In genomic region chr19:1467512-1468273, GRCh38 we compare ENCODE assay signal across 22 cellular contexts. TPM values are rescaled to one million over a fixed set of nuclear protein-coding genes. Genes with fewer than 3 reads are reported as not detected.
DNase-seq lines count a peak whose midpoint lies in the region; ATAC-seq, FAIRE-seq and TF ChIP-seq lines count a peak whose summit lies in the region.
"Had no signal": no experiment of that assay in that cellular context is flagged by ENCODE, and none has a peak within 500 bp of the region (broad histone marks: within the 10 kb centered on the region; RNA-seq: fewer than 3 reads in every experiment).

No MANE protein-coding gene starts in this region.

- H3K36me3 Mint-ChIP-seq in WTC11 (no peaks in the 10 kb centered on the region), HFFc6 (ENCODE audit: low read depth) (no peaks in the 10 kb centered on the region)
- no peaks in the 10 kb centered on the region for H3K36me3 Mint-ChIP-seq in stimulated activated memory B cell treated with anti-CD40 and anti-IgM and Interleukin-4, amounts not matched to agents 10 μg/mL and 1 μg/mL and 100 μg/mL, for 72 hours
- H3K36me3 Mint-ChIP-seq: IgD-negative memory B cell had no signal

- H3K9me3 ChIP-seq in keratinocyte (ENCODE audit: control insufficient read depth, low read depth, low read length), result no peaks in the 10 kb centered on the region
- H3K9me3 ChIP-seq: gastroesophageal sphincter, upper lobe of left lung had no signal

- peaks cover 80% of the 10 kb centered on the region for H3K27me3 Mint-ChIP-seq in WTC11 (ENCODE audit: low read depth)
- peaks cover 8% of the 10 kb centered on the region for H3K27me3 Mint-ChIP-seq in stimulated activated memory B cell treated with anti-CD40 and anti-IgM and Interleukin-4, amounts not matched to agents 10 μg/mL and 1 μg/mL and 100 μg/mL, for 72 hours
- peaks cover 6% of the 10 kb centered on the region for H3K27me3 Mint-ChIP-seq in HFFc6 (ENCODE audit: insufficient read depth)

- POLR2A ChIA-PET in WTC11 (lab: Charles Lee), result no interaction called here

- peak; percentile 61 for DNase-seq in Right ventricle myocardium inferior (ENCODE audit: missing footprints)
- DNase-seq in Right ventricle myocardium superior, result no peak
- peak; percentile 44 for DNase-seq in WTC11 (ENCODE audit: low spot score)
- no peak for DNase-seq in keratinocyte (ENCODE audit: low read depth, low spot score)
- DNase-seq in HFFc6, result no peak
- no peak for DNase-seq in NCI-H2029 (lab: John Stamatoyannopoulos, UW)
- no peak for DNase-seq in NCI-H146 (lab: John Stamatoyannopoulos, UW)
- DNase-seq: activated CD4-positive, alpha-beta T cell treated with anti-CD3 and anti-CD28 coated beads, Interleukin-2, amount 50 U/mL, for 4 hours; cerebellar nuclear complex; COR-L47; midbrain; NCI-H1048; small intestine; stimulated activated naive CD4-positive, alpha-beta T cell treated with Interleukin-2 at 50 U/mL for 16 hours; T1000 had no signal

- H2AFZ ChIP-seq in keratinocyte (ENCODE audit: control insufficient read depth, low read length), result no peak overlapping the region

- peaks cover 4% of the 10 kb centered on the region for H3K9me1 ChIP-seq in keratinocyte (ENCODE audit: control insufficient read depth, extremely low read depth, insufficient read depth, low read length)

- H3K36me3 ChIP-seq in keratinocyte (ENCODE audit: control insufficient read depth in 2 of 2, extremely low read depth in 1 of 2, insufficient read depth in 2 of 2, low read length in 2 of 2), result no peaks in the 10 kb centered on the region
- H3K36me3 ChIP-seq: upper lobe of left lung had no signal

- TF ChIP-seq CTCF in WTC11 (IDR thresholded peaks at IDR 0.05) (no peak), keratinocyte (optimal IDR thresholded peaks at IDR 0.05 in 1 of 3, IDR thresholded peaks at IDR 0.05 in 1 of 3, conservative IDR thresholded peaks at IDR 0.05 in 1 of 3; ENCODE audit: extremely low read depth in 1 of 3, insufficient read depth in 2 of 3, low read length in 3 of 3) (no peak), HFFc6 (IDR thresholded peaks at IDR 0.05) (no peak)

- ATAC-seq in Right ventricle myocardium inferior, result no peak
- ATAC-seq in Right ventricle myocardium superior (ENCODE audit: poor library complexity), result no peak
- no peak for ATAC-seq in WTC11
- no peak for ATAC-seq in stimulated activated memory B cell treated with anti-CD40 and anti-IgM and Interleukin-4, amounts not matched to agents 10 μg/mL and 1 μg/mL and 100 μg/mL, for 72 hours
- ATAC-seq: gastroesophageal sphincter had no signal

- peaks cover 12% of the 10 kb centered on the region for H4K20me1 ChIP-seq in keratinocyte (ENCODE audit: control insufficient read depth, extremely low read depth, insufficient read depth, low read length)

- peaks cover 2% of the 10 kb centered on the region; the same call in 1 of the 2 replicates for H3K4me1 Mint-ChIP-seq in WTC11
- H3K4me1 Mint-ChIP-seq in stimulated activated memory B cell treated with anti-CD40 and anti-IgM and Interleukin-4, amounts not matched to agents 10 μg/mL and 1 μg/mL and 100 μg/mL, for 72 hours, result peaks cover 22% of the 10 kb centered on the region
- no peaks in the 10 kb centered on the region for H3K4me1 Mint-ChIP-seq in HFFc6 (ENCODE audit: low read depth)

- FAIRE-seq in keratinocyte (lab: Jason Lieb, UNC), result no peak
- FAIRE-seq: G401.6, small intestine had no signal

- peak overlapping the region; percentile 22 for H3K4me2 ChIP-seq in keratinocyte (ENCODE audit: control insufficient read depth, extremely low read depth, insufficient read depth, low read depth, low read length)

- H3K4me3 Mint-ChIP-seq in WTC11 (no peak overlapping the region), HFFc6 (no peak overlapping the region)
- peak overlapping the region; percentile 21 for H3K4me3 Mint-ChIP-seq in stimulated activated memory B cell treated with anti-CD40 and anti-IgM and Interleukin-4, amounts not matched to agents 10 μg/mL and 1 μg/mL and 100 μg/mL, for 72 hours
- H3K4me3 Mint-ChIP-seq: activated T-helper 1 cell treated with anti-CD3 and anti-CD28 coated beads, Interleukin-12 subunit alpha, Interleukin-12 subunit beta, Interleukin-2, Interleukin-4 antibody, amounts not matched to agents 30 ng/mL and 10 ng/mL and 1 ng/mL, durations not matched to agents 14 hours and 24 hours and 36 hours had no signal

- peaks cover 61% of the 10 kb centered on the region for H3K27me3 ChIP-seq in keratinocyte (ENCODE audit: control insufficient read depth, extremely low read depth, insufficient read depth, low read length)

- CTCF ChIA-PET in WTC11 (lab: Charles Lee), result interaction anchor here (0.6 to 5.0 kb wide), 10 partner anchors 12 to 359 kb away, joined by 3 to 76 read pairs (median 8); partner anchors contain the start of genes APC2 and REEP6

- dilution Hi-C loops in keratinocyte (cut with MboI; ENCODE audit: extremely low pct_ligation_motif_present, low sequenced_read_pairs), result no loop called here

- H3K27ac Mint-ChIP-seq in WTC11 (no peak overlapping the region), HFFc6 (no peak overlapping the region)
- no peak overlapping the region for H3K27ac Mint-ChIP-seq in stimulated activated memory B cell treated with anti-CD40 and anti-IgM and Interleukin-4, amounts not matched to agents 10 μg/mL and 1 μg/mL and 100 μg/mL, for 72 hours
- H3K27ac Mint-ChIP-seq: activated T-helper 1 cell treated with anti-CD3 and anti-CD28 coated beads, Interleukin-12 subunit alpha, Interleukin-12 subunit beta, Interleukin-2, Interleukin-4 antibody, amounts not matched to agents 30 ng/mL and 10 ng/mL and 1 ng/mL, durations not matched to agents 14 hours and 24 hours and 36 hours; IgD-negative memory B cell had no signal

- no peak overlapping the region for H3K9ac ChIP-seq in keratinocyte (ENCODE audit: control insufficient read depth, extremely low read depth, insufficient read depth, low read length)

- H3K9me3 Mint-ChIP-seq in WTC11 (no peaks in the 10 kb centered on the region), HFFc6 (no peaks in the 10 kb centered on the region)
- H3K9me3 Mint-ChIP-seq in stimulated activated memory B cell treated with anti-CD40 and anti-IgM and Interleukin-4, amounts not matched to agents 10 μg/mL and 1 μg/mL and 100 μg/mL, for 72 hours, result no peaks in the 10 kb centered on the region
- H3K9me3 Mint-ChIP-seq: activated T-helper 1 cell treated with anti-CD3 and anti-CD28 coated beads, Interleukin-12 subunit alpha, Interleukin-12 subunit beta, Interleukin-2, Interleukin-4 antibody, amounts not matched to agents 30 ng/mL and 10 ng/mL and 1 ng/mL, durations not matched to agents 14 hours and 24 hours and 36 hours; IgD-negative memory B cell had no signal

- H3K4me3 ChIP-seq in keratinocyte (ENCODE audit: control insufficient read depth in 2 of 3, extremely low read depth in 1 of 3, insufficient read depth in 2 of 3, low read depth in 1 of 3, low read length in 3 of 3), result peak overlapping the region in 1 of 3 experiments; percentile 36
- H3K4me3 ChIP-seq: SJSA1 had no signal

- intact Hi-C loops in Right ventricle myocardium inferior (cut with DNase I), result no loop called here
- intact Hi-C loops in Right ventricle myocardium superior (cut with DNase I), result no loop called here

- no peaks in the 10 kb centered on the region for H3K79me2 ChIP-seq in keratinocyte (ENCODE audit: control insufficient read depth, insufficient read depth, low read length)

- H3K4me1 ChIP-seq in keratinocyte (ENCODE audit: control insufficient read depth, extremely low read depth, insufficient read depth, low read length), result peaks cover 16% of the 10 kb centered on the region

- no peak overlapping the region for H3K27ac ChIP-seq in keratinocyte (ENCODE audit: control insufficient read depth, insufficient read depth, low read length)
- H3K27ac ChIP-seq: gastroesophageal sphincter, SJSA1, upper lobe of left lung had no signal

RNA-seq across cellular contexts. Expression of gene C19orf25, which starts 11.3 kb away (rescaled TPM):
- total RNA-seq in Right ventricle myocardium inferior, result 21.5 TPM
- total RNA-seq in Right ventricle myocardium superior, result 18.3 TPM
- 56.5 to 65.7 TPM (median 60.4 TPM) in 3 replicates for total RNA-seq in WTC11 (2021)
- 11.2 to 24.9 TPM (median 13.8 TPM) in 3 replicates for polyA plus RNA-seq in keratinocyte
- 5.0 TPM for polyA plus RNA-seq in keratinocyte (2011; ENCODE audit: low read depth)
- 12.9 and 35.3 TPM in 2 replicates for polyA plus RNA-seq in keratinocyte (2011; cell fraction: cytosol; rRNA removed)
- polyA plus RNA-seq in keratinocyte (2011; cell fraction: nucleus; rRNA removed), result 16.8 and 23.9 TPM in 2 replicates
- polyA plus RNA-seq in keratinocyte (2012; ENCODE audit: low replicate concordance), result 17.7 and 18.7 TPM in 2 replicates
- 6.2 to 16.8 TPM (median 10.1 TPM) in 3 replicates for polyA minus RNA-seq in keratinocyte
- polyA minus RNA-seq in keratinocyte (2011; cell fraction: cytosol; rRNA and poly(A)+ RNA removed), result 30.5 TPM
- 13.4 and 14.5 TPM in 2 replicates for polyA minus RNA-seq in keratinocyte (2011; cell fraction: nucleus; rRNA and poly(A)+ RNA removed)
- total RNA-seq in HFFc6 (2021; fragmentation: NEBNext Ultra II Directional; extraction: Animal tissue kit (Norgen Biotek cat#: 25700)), result 10 to 100 TPM; 26.7 to 34.8 (median 29.6) TPM

RNA-seq across cellular contexts. Expression of gene APC2, which starts 17.8 kb away (rescaled TPM):
- total RNA-seq in Right ventricle myocardium inferior (0.14 TPM), Right ventricle myocardium superior (0.22 TPM), WTC11 (2021) (1.0 to 1.4 TPM (median 1.1 TPM) in 3 replicates)
- 0.01 to 0.05 TPM (median 0.01 TPM) in 3 replicates for polyA plus RNA-seq in keratinocyte
- not detected for polyA plus RNA-seq in keratinocyte (2011; ENCODE audit: low read depth)
- polyA plus RNA-seq in keratinocyte (2011; cell fraction: cytosol; rRNA removed), result 0.01 and 0.03 TPM in 2 replicates
- polyA plus RNA-seq in keratinocyte (2011; cell fraction: nucleus; rRNA removed), result 0.08 and 0.11 TPM in 2 replicates
- polyA plus RNA-seq in keratinocyte (2012; ENCODE audit: low replicate concordance), result 0.16 and 0.20 TPM in 2 replicates
- 0.03 to 0.13 TPM in 2 of 3 replicates, not detected in the other for polyA minus RNA-seq in keratinocyte
- polyA minus RNA-seq in keratinocyte (2011; cell fraction: cytosol; rRNA and poly(A)+ RNA removed), result not detected
- 0.21 and 0.54 TPM in 2 replicates for polyA minus RNA-seq in keratinocyte (2011; cell fraction: nucleus; rRNA and poly(A)+ RNA removed)
- under 1 TPM; 0.18 to 0.47 (median 0.32) TPM for total RNA-seq in HFFc6 (2021; fragmentation: NEBNext Ultra II Directional; extraction: Animal tissue kit (Norgen Biotek cat#: 25700))
- total RNA-seq: SJSA1 had no signal

RNA-seq across cellular contexts. Expression of gene PCSK4, which starts 22.5 kb away (rescaled TPM):
- total RNA-seq in Right ventricle myocardium inferior (0.89 TPM), Right ventricle myocardium superior (1.4 TPM), WTC11 (2021) (18.6 to 22.4 TPM (median 21.5 TPM) in 3 replicates)
- polyA plus RNA-seq in keratinocyte, result 0.25 to 1.2 TPM (median 0.27 TPM) in 3 replicates
- 0.36 TPM for polyA plus RNA-seq in keratinocyte (2011; ENCODE audit: low read depth)
- 0.12 and 0.35 TPM in 2 replicates for polyA plus RNA-seq in keratinocyte (2011; cell fraction: cytosol; rRNA removed)
- 4.0 and 6.0 TPM in 2 replicates for polyA plus RNA-seq in keratinocyte (2011; cell fraction: nucleus; rRNA removed)
- polyA plus RNA-seq in keratinocyte (2012; ENCODE audit: low replicate concordance), result 0.71 and 0.93 TPM in 2 replicates
- polyA minus RNA-seq in keratinocyte, result 0.22 to 0.92 TPM in 2 of 3 replicates, not detected in the other
- not detected for polyA minus RNA-seq in keratinocyte (2011; cell fraction: cytosol; rRNA and poly(A)+ RNA removed)
- 0.53 and 1.7 TPM in 2 replicates for polyA minus RNA-seq in keratinocyte (2011; cell fraction: nucleus; rRNA and poly(A)+ RNA removed)
- total RNA-seq in HFFc6 (2021; fragmentation: NEBNext Ultra II Directional; extraction: Animal tissue kit (Norgen Biotek cat#: 25700)), result 1 to 10 TPM in 3 of 6 experiments, under 1 TPM in 3; 0.34 to 1.2 (median 0.98) TPM
- polyA plus RNA-seq: IgD-negative memory B cell had no signal

RNA-seq across cellular contexts. Expression of gene REEP6, which starts 23.3 kb away (rescaled TPM):
- total RNA-seq in Right ventricle myocardium inferior (1.1 TPM), Right ventricle myocardium superior (1.1 TPM), WTC11 (2021) (17.0 to 19.5 TPM (median 19.1 TPM) in 3 replicates)
- polyA plus RNA-seq in keratinocyte, result 1.2 to 1.3 TPM (median 1.2 TPM) in 3 replicates
- polyA plus RNA-seq in keratinocyte (2011; ENCODE audit: low read depth), result 1.8 TPM
- 1.4 and 3.0 TPM in 2 replicates for polyA plus RNA-seq in keratinocyte (2011; cell fraction: cytosol; rRNA removed)
- polyA plus RNA-seq in keratinocyte (2011; cell fraction: nucleus; rRNA removed), result 1.1 and 1.5 TPM in 2 replicates
- polyA plus RNA-seq in keratinocyte (2012; ENCODE audit: low replicate concordance), result 2.0 and 3.1 TPM in 2 replicates
- 0.80 to 5.9 TPM (median 2.5 TPM) in 3 replicates for polyA minus RNA-seq in keratinocyte
- 4.4 TPM for polyA minus RNA-seq in keratinocyte (2011; cell fraction: cytosol; rRNA and poly(A)+ RNA removed)
- 1.2 and 1.4 TPM in 2 replicates for polyA minus RNA-seq in keratinocyte (2011; cell fraction: nucleus; rRNA and poly(A)+ RNA removed)
- total RNA-seq in HFFc6 (2021; fragmentation: NEBNext Ultra II Directional; extraction: Animal tissue kit (Norgen Biotek cat#: 25700)), result 1 to 10 TPM; 1.7 to 4.6 (median 2.1) TPM

RNA-seq across cellular contexts. Expression of gene RPS15, which starts 29.5 kb away (rescaled TPM):
- total RNA-seq in Right ventricle myocardium inferior, result 695 TPM
- 671 TPM for total RNA-seq in Right ventricle myocardium superior
- 1,932 to 2,169 TPM (median 2,158 TPM) in 3 replicates for total RNA-seq in WTC11 (2021)
- 795 to 1,391 TPM (median 803 TPM) in 3 replicates for polyA plus RNA-seq in keratinocyte
- polyA plus RNA-seq in keratinocyte (2011; ENCODE audit: low read depth), result 362 TPM
- 749 and 1,693 TPM in 2 replicates for polyA plus RNA-seq in keratinocyte (2011; cell fraction: cytosol; rRNA removed)
- polyA plus RNA-seq in keratinocyte (2011; cell fraction: nucleus; rRNA removed), result 422 and 446 TPM in 2 replicates
- polyA plus RNA-seq in keratinocyte (2012; ENCODE audit: low replicate concordance), result 1,800 and 1,869 TPM in 2 replicates
- polyA minus RNA-seq in keratinocyte, result 373 to 635 TPM (median 449 TPM) in 3 replicates
- polyA minus RNA-seq in keratinocyte (2011; cell fraction: cytosol; rRNA and poly(A)+ RNA removed), result 1,642 TPM
- 171 and 204 TPM in 2 replicates for polyA minus RNA-seq in keratinocyte (2011; cell fraction: nucleus; rRNA and poly(A)+ RNA removed)
- 1,000 to 10,000 TPM; 1,047 to 1,358 (median 1,277) TPM for total RNA-seq in HFFc6 (2021; fragmentation: NEBNext Ultra II Directional; extraction: Animal tissue kit (Norgen Biotek cat#: 25700))

Comparison
In these comparisons a context has a peak if more than half of its experiments do, and no peak if none do; other contexts are left out.
1. DNase-seq: peak in Right ventricle myocardium inferior (single experiment) and WTC11 (single experiment); none in Right ventricle myocardium superior (single experiment), keratinocyte (single experiment), HFFc6 (single experiment), NCI-H2029 (single experiment) and NCI-H146 (single experiment).